ENCODE assay signal across 32 cellular contexts in the genomic region with DNA sequence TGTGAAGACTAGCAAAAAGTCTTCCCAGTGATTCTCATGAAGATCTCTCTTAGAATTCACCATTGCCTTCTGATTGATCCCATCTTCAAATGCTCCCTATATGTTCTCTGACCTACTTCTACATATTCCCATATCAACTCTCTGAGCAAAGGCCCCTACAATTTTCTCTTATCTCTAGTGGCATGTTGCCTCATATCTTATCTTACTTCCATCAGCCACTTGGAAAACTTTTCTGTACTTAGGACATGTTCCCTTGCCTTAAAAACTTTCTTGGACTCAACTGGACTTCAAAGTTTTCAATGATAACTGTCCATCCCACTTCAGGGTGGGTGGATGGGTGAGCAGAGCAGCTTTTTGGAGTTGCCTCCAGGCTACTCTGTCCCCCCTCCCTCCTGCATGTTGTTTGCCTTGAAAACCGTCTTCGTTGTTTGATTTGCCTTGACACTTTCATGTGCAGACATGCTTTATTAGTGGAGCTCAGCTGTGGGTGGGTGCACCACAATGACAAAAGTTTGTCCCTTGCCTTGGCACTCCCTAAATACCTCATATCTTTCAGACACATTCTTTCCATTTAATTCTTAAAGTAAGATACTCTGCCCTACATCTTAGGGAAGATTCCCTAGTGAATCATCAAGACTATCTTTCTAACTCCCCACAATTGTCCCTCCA. TPM values are rescaled to one million over a fixed set of nuclear protein-coding genes. Genes with fewer than 3 reads are reported as not detected.
"Had no signal": no experiment of that assay in that cellular context is flagged by ENCODE, and none has a peak within 500 bp of the region (broad histone marks: within the 10 kb centered on the region; RNA-seq: fewer than 3 reads in every experiment).

No MANE protein-coding gene starts in this region.

- H3K4me1 ChIP-seq: ascending aorta, esophagus squamous epithelium, gastroesophageal sphincter, heart right ventricle had no signal

- H3K27ac Mint-ChIP-seq: activated CD4-positive, alpha-beta memory T cell treated with anti-CD3 and anti-CD28 coated beads for 36 hours; activated CD4-positive, alpha-beta T cell treated with anti-CD3 and anti-CD28 coated beads for 36 hours; activated CD4-positive, alpha-beta T cell treated with anti-CD3 and anti-CD28 coated beads, Interleukin-2, amount 10 ng/mL, durations not matched to agents 24 days and 14 days; activated naive CD4-positive, alpha-beta T cell treated with anti-CD3 and anti-CD28 coated beads, Interleukin-2, amount 10 ng/mL, durations not matched to agents 7 days and 5 days; activated naive CD4-positive, alpha-beta T cell treated with anti-CD3 and anti-CD28 coated beads, Interleukin-2, amount 50 U/mL, for 72 hours; activated naive CD8-positive, alpha-beta T cell treated with anti-CD3 and anti-CD28 coated beads, Interleukin-2, amount 10 ng/mL, durations not matched to agents 7 days and 5 days; activated T-cell treated with anti-CD3 and anti-CD28 coated beads, Interleukin-2, amount 50 U/mL, for 24 hours; activated T-cell treated with anti-CD3 and anti-CD28 coated beads, Interleukin-2, amount 50 U/mL, for 72 hours; effector memory CD8-positive, alpha-beta T cell had no signal

- DNase-seq: activated CD4-positive, alpha-beta memory T cell treated with anti-CD3 and anti-CD28 coated beads for 36 hours; activated CD4-positive, alpha-beta T cell treated with anti-CD3 and anti-CD28 coated beads for 36 hours; activated CD4-positive, alpha-beta T cell treated with anti-CD3 and anti-CD28 coated beads, Interleukin-2, amount 10 ng/mL, durations not matched to agents 24 days and 14 days; activated CD4-positive, CD25-positive, alpha-beta regulatory T cell; activated CD4-positive, CD25-positive, alpha-beta regulatory T cell treated with anti-CD3 and anti-CD28 coated beads, Interleukin-2, amount 50 U/mL, for 72 hours; activated CD8-positive, alpha-beta memory T cell treated with anti-CD3 and anti-CD28 coated beads, Interleukin-2, amount 50 U/mL, for 48 hours; activated gamma-delta T cell; activated naive CD4-positive, alpha-beta T cell; activated naive CD4-positive, alpha-beta T cell treated with anti-CD3 and anti-CD28 coated beads, Interleukin-2, amount 10 ng/mL, durations not matched to agents 7 days and 5 days; activated naive CD8-positive, alpha-beta T cell treated with anti-CD3 and anti-CD28 coated beads, Interleukin-2, amount 10 ng/mL, durations not matched to agents 7 days and 5 days; activated T-cell treated with anti-CD3 and anti-CD28 coated beads for 4 hours; activated T-cell treated with anti-CD3 and anti-CD28 coated beads, Interleukin-2, amount 50 U/mL, for 24 hours; activated T-cell treated with anti-CD3 and anti-CD28 coated beads, Interleukin-2, amount 50 U/mL, for 72 hours; brain microvascular endothelial cell; caudate nucleus; cortex of kidney; dermis blood vessel endothelial cell; effector CD4-positive, alpha-beta T cell; effector memory CD8-positive, alpha-beta T cell; esophagus squamous epithelium; foreskin melanocyte; heart right ventricle; T-helper 2 cell had no signal

- H3K4me3 Mint-ChIP-seq: activated CD4-positive, alpha-beta memory T cell treated with anti-CD3 and anti-CD28 coated beads for 36 hours; activated CD4-positive, alpha-beta T cell treated with anti-CD3 and anti-CD28 coated beads for 36 hours; activated CD4-positive, alpha-beta T cell treated with anti-CD3 and anti-CD28 coated beads, Interleukin-2, amount 10 ng/mL, durations not matched to agents 24 days and 14 days; activated naive CD4-positive, alpha-beta T cell treated with anti-CD3 and anti-CD28 coated beads, Interleukin-2, amount 10 ng/mL, durations not matched to agents 7 days and 5 days; activated naive CD8-positive, alpha-beta T cell treated with anti-CD3 and anti-CD28 coated beads, Interleukin-2, amount 10 ng/mL, durations not matched to agents 7 days and 5 days; activated T-cell treated with anti-CD3 and anti-CD28 coated beads, Interleukin-2, amount 50 U/mL, for 24 hours; activated T-cell treated with anti-CD3 and anti-CD28 coated beads, Interleukin-2, amount 50 U/mL, for 72 hours; effector memory CD8-positive, alpha-beta T cell had no signal

- H3K27me3 Mint-ChIP-seq: activated CD4-positive, alpha-beta T cell treated with anti-CD3 and anti-CD28 coated beads for 36 hours; activated naive CD4-positive, alpha-beta T cell treated with anti-CD3 and anti-CD28 coated beads, Interleukin-2, amount 10 ng/mL, durations not matched to agents 7 days and 5 days; activated naive CD8-positive, alpha-beta T cell treated with anti-CD3 and anti-CD28 coated beads, Interleukin-2, amount 10 ng/mL, durations not matched to agents 7 days and 5 days had no signal

- H3K36me3 ChIP-seq: ascending aorta, brain microvascular endothelial cell, esophagus squamous epithelium, gastroesophageal sphincter, heart right ventricle had no signal

- H3K36me3 Mint-ChIP-seq: activated CD4-positive, alpha-beta memory T cell treated with anti-CD3 and anti-CD28 coated beads for 36 hours; activated naive CD4-positive, alpha-beta T cell treated with anti-CD3 and anti-CD28 coated beads, Interleukin-2, amount 10 ng/mL, durations not matched to agents 7 days and 5 days; activated naive CD4-positive, alpha-beta T cell treated with anti-CD3 and anti-CD28 coated beads, Interleukin-2, amount 50 U/mL, for 72 hours; activated naive CD8-positive, alpha-beta T cell treated with anti-CD3 and anti-CD28 coated beads, Interleukin-2, amount 10 ng/mL, durations not matched to agents 7 days and 5 days had no signal

- ATAC-seq: activated CD4-positive, alpha-beta T cell treated with anti-CD3 and anti-CD28 coated beads for 36 hours; activated naive CD4-positive, alpha-beta T cell treated with anti-CD3 and anti-CD28 coated beads, Interleukin-2, amount 50 U/mL, for 72 hours; activated T-cell treated with anti-CD3 and anti-CD28 coated beads, Interleukin-2, amount 50 U/mL, for 72 hours; effector memory CD8-positive, alpha-beta T cell; gastroesophageal sphincter; heart right ventricle had no signal

- H3K9me3 Mint-ChIP-seq: activated CD4-positive, alpha-beta memory T cell treated with anti-CD3 and anti-CD28 coated beads for 36 hours; activated CD4-positive, alpha-beta T cell treated with anti-CD3 and anti-CD28 coated beads, Interleukin-2, amount 10 ng/mL, durations not matched to agents 24 days and 14 days; activated naive CD4-positive, alpha-beta T cell treated with anti-CD3 and anti-CD28 coated beads, Interleukin-2, amount 10 ng/mL, durations not matched to agents 7 days and 5 days; activated naive CD4-positive, alpha-beta T cell treated with anti-CD3 and anti-CD28 coated beads, Interleukin-2, amount 50 U/mL, for 72 hours; activated naive CD8-positive, alpha-beta T cell treated with anti-CD3 and anti-CD28 coated beads, Interleukin-2, amount 10 ng/mL, durations not matched to agents 7 days and 5 days; activated T-cell treated with anti-CD3 and anti-CD28 coated beads, Interleukin-2, amount 50 U/mL, for 24 hours; activated T-cell treated with anti-CD3 and anti-CD28 coated beads, Interleukin-2, amount 50 U/mL, for 72 hours; effector memory CD8-positive, alpha-beta T cell had no signal

- H3K27ac ChIP-seq: ascending aorta, brain microvascular endothelial cell, esophagus squamous epithelium, gastroesophageal sphincter, heart right ventricle had no signal

- H3K4me1 Mint-ChIP-seq: activated CD4-positive, alpha-beta T cell treated with anti-CD3 and anti-CD28 coated beads for 36 hours; activated CD4-positive, alpha-beta T cell treated with anti-CD3 and anti-CD28 coated beads, Interleukin-2, amount 10 ng/mL, durations not matched to agents 24 days and 14 days; activated naive CD4-positive, alpha-beta T cell treated with anti-CD3 and anti-CD28 coated beads, Interleukin-2, amount 10 ng/mL, durations not matched to agents 7 days and 5 days; activated naive CD8-positive, alpha-beta T cell treated with anti-CD3 and anti-CD28 coated beads, Interleukin-2, amount 10 ng/mL, durations not matched to agents 7 days and 5 days had no signal

- FAIRE-seq: colon had no signal

- H3K27me3 ChIP-seq: ascending aorta, brain microvascular endothelial cell, esophagus squamous epithelium, gastroesophageal sphincter had no signal

- H3K9me3 ChIP-seq: ascending aorta, esophagus squamous epithelium, gastroesophageal sphincter, heart right ventricle had no signal

- H3K4me3 ChIP-seq: ascending aorta, esophagus squamous epithelium, gastroesophageal sphincter, heart right ventricle had no signal

RNA-seq across cellular contexts. Expression of a gene that starts 18.3 kb away (rescaled TPM):
- total RNA-seq: ascending aorta had no signal

RNA-seq across cellular contexts. Expression of a gene that starts 31.9 kb away (rescaled TPM):
- total RNA-seq: activated CD4-positive, alpha-beta memory T cell treated with anti-CD3 and anti-CD28 coated beads for 36 hours; activated CD4-positive, alpha-beta T cell treated with anti-CD3 and anti-CD28 coated beads for 36 hours; activated CD4-positive, alpha-beta T cell treated with anti-CD3 and anti-CD28 coated beads, Interleukin-2, amount 10 ng/mL, durations not matched to agents 24 days and 14 days; activated naive CD4-positive, alpha-beta T cell treated with anti-CD3 and anti-CD28 coated beads, Interleukin-2, amount 50 U/mL, for 72 hours; activated naive CD8-positive, alpha-beta T cell treated with anti-CD3 and anti-CD28 coated beads, Interleukin-2, amount 10 ng/mL, durations not matched to agents 7 days and 5 days; activated T-cell treated with anti-CD3 and anti-CD28 coated beads, Interleukin-2, amount 50 U/mL, for 72 hours; ascending aorta; chondrocyte; dermis blood vessel endothelial cell; esophagus squamous epithelium; fibroblast of lung; fibroblast of villous mesenchyme; glomerular endothelial cell; heart right ventricle; T-helper 1 cell treated with Interleukin-12 subunit alpha and Interleukin-12 subunit beta and Interleukin-4 antibody, amounts not matched to agents 30 ng/mL and 1 ng/mL, for 36 hours had no signal
- polyA plus RNA-seq: fibroblast of lung, heart right ventricle had no signal
